Comparison of ENCODE assay signal across 12 cellular contexts in the genomic region with DNA sequence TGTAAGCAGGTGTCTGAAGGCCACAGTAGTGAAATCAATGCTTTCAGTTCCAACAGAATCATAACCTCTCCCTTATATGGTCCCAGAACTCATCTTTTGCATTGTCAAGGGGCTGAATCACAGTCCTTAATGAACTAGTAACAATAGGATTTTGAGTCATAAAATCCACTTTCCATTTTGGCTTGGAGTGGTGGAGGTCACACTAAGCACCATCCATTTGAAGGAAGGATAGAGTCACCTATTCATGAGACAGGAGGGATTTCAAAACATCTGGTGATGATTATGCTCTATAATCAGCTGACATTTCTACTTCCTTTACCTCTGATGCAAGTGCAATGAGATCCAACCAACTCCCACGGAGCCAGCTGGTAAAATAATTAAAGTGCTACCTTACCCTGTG.
"Had no signal": no experiment of that assay in that cellular context is flagged by ENCODE, and none has a peak within 500 bp of the region (broad histone marks: within the 10 kb centered on the region; RNA-seq: fewer than 3 reads in every experiment).

No MANE protein-coding gene starts in this region.

- DNase-seq: activated CD4-positive, alpha-beta T cell treated with anti-CD3 and anti-CD28 coated beads, Interleukin-2, amount 50 U/mL, for 1 hour; activated naive CD4-positive, alpha-beta T cell treated with anti-CD3 and anti-CD28 coated beads for 36 hours; cortex of kidney; effector memory CD4-positive, alpha-beta T cell; foreskin melanocyte; head of caudate nucleus; immature natural killer cell; pancreas; stimulated activated CD4-positive, alpha-beta T cell treated with anti-CD3 and anti-CD28 coated beads, Interleukin-12 subunit alpha, Interleukin-12 subunit beta, amount 100 ng/mL, for 4 hours; stimulated activated CD4-positive, alpha-beta T cell treated with anti-CD3 and anti-CD28 coated beads, Interleukin-2, amount 100 ng/mL, for 24 hours; T-cell; T1000 had no signal

- H3K4me3 ChIP-seq: pancreas had no signal
